In genomic region chr1:206679738-206680211, GRCh38 we compare ENCODE assay signal across 1 cellular context.
TF ChIP-seq lines count a peak whose summit lies in the region.

No MANE protein-coding gene starts in this region.

TF ChIP-seq in GM12878, 131 proteins besides CTCF, POLR2A, EP300 and RAD21 (continued from another document and continues in another):
- no peak for TF ChIP-seq ZBTB33 (IDR thresholded peaks at IDR 0.05)
- 0 out of 2 replicates have a peak, but pooled peaks have one; percentile 11 for TF ChIP-seq HDGF (IDR thresholded peaks at IDR 0.05)
- TF ChIP-seq ZSCAN29 (IDR thresholded peaks at IDR 0.05), result peak; percentile 92
- peak; percentile 87 for TF ChIP-seq RUNX3 (IDR thresholded peaks at IDR 0.05; ENCODE audit: low read length)
- 0 out of 2 replicates have a peak, but pooled peaks have one; percentile 15 for TF ChIP-seq RBBP5 (conservative IDR thresholded peaks at IDR 0.05)
- no peak for TF ChIP-seq LARP7 (IDR thresholded peaks at IDR 0.05)
- no peak for TF ChIP-seq BRCA1 (IDR thresholded peaks at IDR 0.05; ENCODE audit: low read depth, low read length)
- peak; percentile 64; the same call in 1 of the 2 replicates for TF ChIP-seq MEF2A (IDR thresholded peaks at IDR 0.05; ENCODE audit: insufficient read depth, low read depth, low read length)
- no peak for TF ChIP-seq POLR2AphosphoS5 (IDR thresholded peaks at IDR 0.05; ENCODE audit: low read length)
- no peak for TF ChIP-seq SUZ12 (IDR thresholded peaks at IDR 0.05; ENCODE audit: unreplicated experiment)
- TF ChIP-seq MXI1 (IDR thresholded peaks at IDR 0.05; ENCODE audit: low read depth, low read length), result 0 out of 2 replicates have a peak, but pooled peaks have one; percentile 28
- TF ChIP-seq NBN (IDR thresholded peaks at IDR 0.05), result peak; percentile 97
- TF ChIP-seq CEBPB (IDR thresholded peaks at IDR 0.05; ENCODE audit: borderline replicate concordance in 1 of 2, low read depth in 2 of 2, low read length in 2 of 2), result no peak
- TF ChIP-seq IRF4 (IDR thresholded peaks at IDR 0.05; ENCODE audit: low read depth, low read length), result peak; percentile 94
- TF ChIP-seq ELK1 (IDR thresholded peaks at IDR 0.05; ENCODE audit: low read depth, low read length), result no peak
- no peak for TF ChIP-seq JUND (IDR thresholded peaks at IDR 0.05; ENCODE audit: low read depth, low read length)
- TF ChIP-seq SUPT20H (IDR thresholded peaks at IDR 0.05; ENCODE audit: borderline replicate concordance, control insufficient read depth, low read depth, low read length), result no peak
- TF ChIP-seq SKIL (IDR thresholded peaks at IDR 0.05; ENCODE audit: low read depth, poor library complexity, severe bottlenecking), result peak; percentile 94
- no peak for TF ChIP-seq E2F4 (IDR thresholded peaks at IDR 0.05; ENCODE audit: low read depth, low read length)
- TF ChIP-seq TAF1 (IDR thresholded peaks at IDR 0.05; ENCODE audit: borderline replicate concordance, low read depth, low read length), result 0 out of 2 replicates have a peak, but pooled peaks have one; percentile 23
- TF ChIP-seq ZNF622 (IDR thresholded peaks at IDR 0.05), result no peak
- TF ChIP-seq TCF12 (IDR thresholded peaks at IDR 0.05; ENCODE audit: low read depth, low read length), result peak; percentile 98
- TF ChIP-seq ZBTB40 (IDR thresholded peaks at IDR 0.05; ENCODE audit: borderline replicate concordance), result no peak
- TF ChIP-seq CREM (IDR thresholded peaks at IDR 0.05; ENCODE audit: low read depth), result peak; percentile 88
- TF ChIP-seq SMAD5 (IDR thresholded peaks at IDR 0.05; ENCODE audit: low read depth), result no peak
- TF ChIP-seq FOXM1 (IDR thresholded peaks at IDR 0.05; ENCODE audit: low read depth, low read length), result peak; percentile 91
- peak; percentile 32; the same call in 1 of the 2 replicates for TF ChIP-seq RAD51 (IDR thresholded peaks at IDR 0.05)
- 0 out of 4 replicates have a peak, but pooled peaks of 1 of the 2 experiments have one; percentile 47 for TF ChIP-seq SRF (IDR thresholded peaks at IDR 0.05; ENCODE audit: low read depth in 2 of 2, low read length in 2 of 2)
- no peak for TF ChIP-seq SIX5 (IDR thresholded peaks at IDR 0.05; ENCODE audit: low read depth, low read length, severe bottlenecking)
- TF ChIP-seq CBX5 (IDR thresholded peaks at IDR 0.05; ENCODE audit: low read depth), result peak; percentile 26; the same call in 1 of the 2 replicates
- peak; percentile 53; the same call in 1 of the 2 replicates for TF ChIP-seq RB1 (IDR thresholded peaks at IDR 0.05; ENCODE audit: borderline replicate concordance)
- peak; percentile 96 for TF ChIP-seq MEF2B (IDR thresholded peaks at IDR 0.05; ENCODE audit: partially characterized antibody, poor library complexity, severe bottlenecking)
- peak; percentile 78 for TF ChIP-seq ZNF24 (IDR thresholded peaks at IDR 0.05)
- TF ChIP-seq PBX3 (IDR thresholded peaks at IDR 0.05; ENCODE audit: insufficient replicate concordance, low read depth, low read length), result peak; percentile 57
- no peak for TF ChIP-seq ZZZ3 (IDR thresholded peaks at IDR 0.05; ENCODE audit: control insufficient read depth, insufficient read length, low read depth)
- TF ChIP-seq POU2F2 (IDR thresholded peaks at IDR 0.05; ENCODE audit: borderline replicate concordance, low read depth, low read length), result peak; percentile 56; the same call in 2 of the 3 replicates
- TF ChIP-seq POLR2AphosphoS2 (IDR thresholded peaks at IDR 0.05; ENCODE audit: low read depth, low read length), result no peak
- TF ChIP-seq EED (IDR thresholded peaks at IDR 0.05; ENCODE audit: low read depth), result peak; percentile 96
- no peak for TF ChIP-seq PAX8 (IDR thresholded peaks at IDR 0.05)
- no peak for TF ChIP-seq BCL3 (IDR thresholded peaks at IDR 0.05; ENCODE audit: borderline replicate concordance, insufficient read depth, low read depth, low read length, poor library complexity, severe bottlenecking)
- no peak for TF ChIP-seq NR2C2 (IDR thresholded peaks at IDR 0.05; ENCODE audit: borderline replicate concordance, control insufficient read depth, insufficient read length, low read depth)
- TF ChIP-seq ZNF592 (IDR thresholded peaks at IDR 0.05), result no peak
- no peak for TF ChIP-seq ATF3 (IDR thresholded peaks at IDR 0.05; ENCODE audit: borderline replicate concordance, extremely low read depth, low read depth, low read length)
